Comparison of ENCODE assay signal across 9 cellular contexts in genomic region chr1:184412472-184412871, GRCh38. TPM values are rescaled to one million over a fixed set of nuclear protein-coding genes. Genes with fewer than 3 reads are reported as not detected.
"Had no signal": no experiment of that assay in that cellular context is flagged by ENCODE, and none has a peak within 500 bp of the region (broad histone marks: within the 10 kb centered on the region; RNA-seq: fewer than 3 reads in every experiment).

No MANE protein-coding gene starts in this region.

- H3K4me3 ChIP-seq: GM12878 had no signal

- FAIRE-seq: G401.6, GM12878, GM12891, GM12892, GM18507, GM19239 had no signal

- ATAC-seq: GM12878 had no signal

- DNase-seq: GDM1, GF-D8 had no signal

RNA-seq across cellular contexts. Expression of gene C1orf21, which starts 25.6 kb away (rescaled TPM):
- total RNA-seq: G401 had no signal
